11 cellular contexts compared by ENCODE assay signal in the genomic region with DNA sequence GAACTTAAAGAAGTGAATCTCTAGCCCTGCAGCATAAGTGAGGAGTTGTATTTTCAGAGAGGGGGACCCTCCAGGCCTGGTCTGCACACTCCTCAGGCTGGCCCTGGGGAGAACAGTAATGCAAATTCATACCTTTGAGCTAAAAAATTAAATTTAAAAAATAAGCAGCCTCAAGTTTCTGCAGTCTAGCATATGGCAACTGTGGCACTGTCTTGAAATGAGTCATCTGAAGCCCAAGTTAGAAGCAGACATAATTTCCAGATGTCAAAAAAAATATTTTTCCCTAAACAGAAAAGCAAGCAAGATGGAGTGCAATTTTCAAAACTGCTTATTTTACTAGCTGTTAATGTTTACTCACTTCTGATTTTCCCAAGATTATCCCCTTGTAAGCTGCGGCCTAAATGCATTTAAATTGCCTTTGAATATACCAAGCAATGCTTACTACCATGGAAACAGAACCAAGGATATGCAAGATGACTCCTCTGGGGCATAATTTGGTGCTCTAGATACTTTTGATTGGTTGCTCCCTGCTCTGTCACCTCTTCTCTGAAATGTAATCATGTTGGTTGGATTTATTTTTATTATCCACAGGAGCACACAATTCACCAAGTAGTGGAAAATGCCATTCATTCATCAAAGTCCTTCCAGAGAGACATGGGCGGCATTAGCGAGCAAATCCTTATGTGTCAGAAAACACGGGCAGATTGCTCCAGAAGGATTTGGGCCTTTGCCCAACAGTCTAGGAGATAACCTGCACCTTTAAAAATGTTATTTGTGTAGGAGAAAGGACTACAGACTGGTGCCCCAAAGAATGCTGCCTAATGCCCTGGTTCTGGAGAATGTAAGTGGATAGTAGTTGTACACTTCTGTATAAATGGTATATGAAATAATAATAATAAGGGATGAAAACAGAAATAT.
DNase-seq lines count a peak whose midpoint lies in the region; ATAC-seq lines count a peak whose summit lies in the region.
"Had no signal": no experiment of that assay in that cellular context is flagged by ENCODE, and none has a peak within 500 bp of the region (broad histone marks: within the 10 kb centered on the region; RNA-seq: fewer than 3 reads in every experiment).

No MANE protein-coding gene starts in this region.

- peak; percentile 53 for ATAC-seq in HG02678 (IDR thresholded peaks at IDR 0.05; ENCODE audit: unreplicated experiment)
- peak; percentile 48 for ATAC-seq in stimulated activated memory B cell treated with anti-CD40 and anti-IgM and Interleukin-4, amounts not matched to agents 10 μg/mL and 1 μg/mL and 100 μg/mL, for 72 hours

- no peak overlapping the region for H3K4me3 Mint-ChIP-seq in stimulated activated memory B cell treated with anti-CD40 and anti-IgM and Interleukin-4, amounts not matched to agents 10 μg/mL and 1 μg/mL and 100 μg/mL, for 72 hours

- H3K4me1 Mint-ChIP-seq in stimulated activated memory B cell treated with anti-CD40 and anti-IgM and Interleukin-4, amounts not matched to agents 10 μg/mL and 1 μg/mL and 100 μg/mL, for 72 hours: peaks cover 5% of the 10 kb centered on the region

- H3K9me3 Mint-ChIP-seq in stimulated activated memory B cell treated with anti-CD40 and anti-IgM and Interleukin-4, amounts not matched to agents 10 μg/mL and 1 μg/mL and 100 μg/mL, for 72 hours: no peaks in the 10 kb centered on the region

- no peak overlapping the region for H3K27ac Mint-ChIP-seq in stimulated activated memory B cell treated with anti-CD40 and anti-IgM and Interleukin-4, amounts not matched to agents 10 μg/mL and 1 μg/mL and 100 μg/mL, for 72 hours

- H3K27me3 Mint-ChIP-seq in stimulated activated memory B cell treated with anti-CD40 and anti-IgM and Interleukin-4, amounts not matched to agents 10 μg/mL and 1 μg/mL and 100 μg/mL, for 72 hours: no peaks in the 10 kb centered on the region

- no peaks in the 10 kb centered on the region for H3K36me3 Mint-ChIP-seq in stimulated activated memory B cell treated with anti-CD40 and anti-IgM and Interleukin-4, amounts not matched to agents 10 μg/mL and 1 μg/mL and 100 μg/mL, for 72 hours

- peak; percentile 19 for DNase-seq in NCI-H2171 treated with DMSO at 0.1 percent for 48 hours (lab: John Stamatoyannopoulos, UW)
- no peak for DNase-seq in NCI-H2171 (lab: John Stamatoyannopoulos, UW)
- peak; percentile 82 for DNase-seq in NCI-H82 (lab: John Stamatoyannopoulos, UW)
- DNase-seq in NCI-H748 treated with DMSO at 0.1 percent for 48 hours (lab: John Stamatoyannopoulos, UW): no peak
- DNase-seq in RPMI8226: no peak
- DNase-seq in NCI-H2081 (lab: John Stamatoyannopoulos, UW): no peak
- DNase-seq: adrenal gland, Caco-2, NCI-H1105 treated with DMSO at 0.1 percent for 48 hours had no signal

Comparison
In these comparisons a context has a peak if more than half of its experiments do, and no peak if none do; other contexts are left out.
1. DNase-seq: peak in NCI-H2171 treated with DMSO at 0.1 percent for 48 hours (single experiment) and NCI-H82 (single experiment); none in NCI-H2171 (single experiment), NCI-H748 treated with DMSO at 0.1 percent for 48 hours (single experiment), RPMI8226 (single experiment) and NCI-H2081 (0 of 2).